ENCODE assay signal across 13 cellular contexts in genomic region chr4:153655928-153656327, GRCh38. TPM values are rescaled to one million over a fixed set of nuclear protein-coding genes. Genes with fewer than 3 reads are reported as not detected.
DNase-seq lines count a peak whose midpoint lies in the region; ATAC-seq and TF ChIP-seq lines count a peak whose summit lies in the region.
"Had no signal": no experiment of that assay in that cellular context is flagged by ENCODE, and none has a peak within 500 bp of the region (broad histone marks: within the 10 kb centered on the region; RNA-seq: fewer than 3 reads in every experiment).

No MANE protein-coding gene starts in this region.

- H3K9me3 ChIP-seq in left lung, result no peaks in the 10 kb centered on the region
- H3K9me3 ChIP-seq: thyroid gland had no signal

- DNase-seq in NCI-H226 (peak; percentile 69), cardiac fibroblast (ENCODE audit: low read depth in 2 of 2) (peak; percentile 77), left lung (peak in 1 of 2 donors; percentile 65), GM10248 (ENCODE audit: extremely low spot score) (no peak)
- DNase-seq in central memory CD4-positive, alpha-beta T cell, result no peak
- DNase-seq in stimulated activated CD4-positive, alpha-beta T cell treated with anti-CD3 and anti-CD28 coated beads, Interleukin-15, amount 100 ng/mL, for 24 hours, result no peak
- DNase-seq: activated CD4-positive, alpha-beta T cell treated with anti-CD3 and anti-CD28 coated beads for 36 hours; activated effector memory CD4-positive, alpha-beta T cell treated with Interleukin-2 at 50 U/mL for 16 hours; endodermal cell; NCI-H510A had no signal

- H3K36me3 ChIP-seq in left lung, result no peaks in the 10 kb centered on the region
- H3K36me3 ChIP-seq: thyroid gland had no signal

- H3K27me3 ChIP-seq in left lung, result no peaks in the 10 kb centered on the region
- H3K27me3 ChIP-seq: thyroid gland had no signal

- ATAC-seq in left lung (peak; percentile 74), GM21423 (IDR thresholded peaks at IDR 0.05; ENCODE audit: unreplicated experiment) (no peak)
- ATAC-seq: activated CD4-positive, alpha-beta T cell treated with anti-CD3 and anti-CD28 coated beads for 36 hours had no signal

- intact Hi-C loops in left lung (cut with DNase I), result no loop called here

- H3K4me3 ChIP-seq in cardiac fibroblast (replicated peaks in 1 of 2; ENCODE audit: low read depth in 2 of 2, low read length in 2 of 2), result no peak overlapping the region
- peak overlapping the region in 1 of 2 donors; percentile 37 for H3K4me3 ChIP-seq in left lung
- H3K4me3 ChIP-seq in skin epidermis, result no peak overlapping the region
- H3K4me3 ChIP-seq: thyroid gland had no signal

- H3K27ac ChIP-seq in left lung (peak overlapping the region; percentile 71 to 97), skin epidermis (peak overlapping the region in 17 of 21 experiments; percentile 3 to 79 (median 42))
- H3K27ac ChIP-seq: thyroid gland had no signal

- POLR2A ChIA-PET in GM10248 (lab: Yijun Ruan, JAX), result no interaction called here

- H3K4me1 ChIP-seq in left lung, result peaks cover 16 to 75% of the 10 kb centered on the region in 2 donors

- CTCF ChIA-PET in GM10248 (lab: Yijun Ruan, JAX), result interaction anchor here (1.7 to 2.2 kb wide), 2 partner anchors 8 to 13 kb away, joined by 4 to 7 read pairs; no protein-coding TSS in a partner anchor

- TF ChIP-seq CTCF in cardiac fibroblast (IDR thresholded peaks at IDR 0.05; ENCODE audit: low read depth, low read length), result no peak
- no peak for TF ChIP-seq CTCF in left lung (IDR thresholded peaks at IDR 0.05)
- TF ChIP-seq CTCF in GM10248 (IDR thresholded peaks at IDR 0.05; ENCODE audit: control extremely low read depth, extremely low read depth, low read depth, missing control alignments), result no peak

RNA-seq across cellular contexts. Expression of gene TLR2, which starts 28.2 kb away (rescaled TPM):
- 100 to 1,000 TPM in 1 of 2 donors, 10 to 100 TPM in 1; 77.7 to 170 TPM for total RNA-seq in left lung

Comparison
In these comparisons a context has a peak if more than half of its experiments do, and no peak if none do; other contexts are left out.
1. DNase-seq: peak in NCI-H226 (single experiment) and cardiac fibroblast (2 of 2); none in GM10248 (single experiment), central memory CD4-positive, alpha-beta T cell (single experiment) and stimulated activated CD4-positive, alpha-beta T cell treated with anti-CD3 and anti-CD28 coated beads, Interleukin-15, amount 100 ng/mL, for 24 hours (single experiment).